ENCODE assay signal across 1 cellular context in genomic region chr16:636206-637080, GRCh38.
TF ChIP-seq lines count a peak whose summit lies in the region.

METTL26 (minus strand) TSS chr16:636305; CDS start chr16:636290, 15 bp downstream.

TF ChIP-seq in K562, 482 proteins besides CTCF, POLR2A, EP300 and RAD21 (continued from another document and continues in another):
- TF ChIP-seq BRCA1 (IDR thresholded peaks at IDR 0.05): no peak
- no peak for TF ChIP-seq BRCA1 (CRISPR knock-in tag; IDR thresholded peaks at IDR 0.05)
- TF ChIP-seq NR4A1 (CRISPR knock-in tag; IDR thresholded peaks at IDR 0.05): no peak
- 0 out of 2 replicates have a peak, but pooled peaks have one; percentile 34 for TF ChIP-seq NR4A1 (tag; IDR thresholded peaks at IDR 0.05)
- peak; percentile 85 for TF ChIP-seq CHD2 (IDR thresholded peaks at IDR 0.05; ENCODE audit: low read depth, low read length)
- peak; percentile 82 for TF ChIP-seq KDM5B (IDR thresholded peaks at IDR 0.05; ENCODE audit: insufficient replicate concordance, low read depth, low read length)
- no peak for TF ChIP-seq ZNF408 (CRISPR knock-in tag; IDR thresholded peaks at IDR 0.05; ENCODE audit: low read depth)
- TF ChIP-seq ZNF561 (CRISPR knock-in tag; conservative IDR thresholded peaks at IDR 0.05): no peak
- TF ChIP-seq RBM14 (IDR thresholded peaks at IDR 0.05; ENCODE audit: borderline replicate concordance, insufficient read depth, low read depth, low read length): no peak
- TF ChIP-seq, protein P1, sequence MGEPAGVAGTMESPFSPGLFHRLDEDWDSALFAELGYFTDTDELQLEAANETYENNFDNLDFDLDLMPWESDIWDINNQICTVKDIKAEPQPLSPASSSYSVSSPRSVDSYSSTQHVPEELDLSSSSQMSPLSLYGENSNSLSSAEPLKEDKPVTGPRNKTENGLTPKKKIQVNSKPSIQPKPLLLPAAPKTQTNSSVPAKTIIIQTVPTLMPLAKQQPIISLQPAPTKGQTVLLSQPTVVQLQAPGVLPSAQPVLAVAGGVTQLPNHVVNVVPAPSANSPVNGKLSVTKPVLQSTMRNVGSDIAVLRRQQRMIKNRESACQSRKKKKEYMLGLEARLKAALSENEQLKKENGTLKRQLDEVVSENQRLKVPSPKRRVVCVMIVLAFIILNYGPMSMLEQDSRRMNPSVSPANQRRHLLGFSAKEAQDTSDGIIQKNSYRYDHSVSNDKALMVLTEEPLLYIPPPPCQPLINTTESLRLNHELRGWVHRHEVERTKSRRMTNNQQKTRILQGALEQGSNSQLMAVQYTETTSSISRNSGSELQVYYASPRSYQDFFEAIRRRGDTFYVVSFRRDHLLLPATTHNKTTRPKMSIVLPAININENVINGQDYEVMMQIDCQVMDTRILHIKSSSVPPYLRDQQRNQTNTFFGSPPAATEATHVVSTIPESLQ (CRISPR knock-in tag; IDR thresholded peaks at IDR 0.05): peak; percentile 85; the same call in 1 of the 2 replicates
- TF ChIP-seq CBX8 (IDR thresholded peaks at IDR 0.05; ENCODE audit: borderline replicate concordance, extremely low read depth, low read depth, low read length, poor library complexity, severe bottlenecking): no peak
- TF ChIP-seq POLR3A (IDR thresholded peaks at IDR 0.05; ENCODE audit: borderline replicate concordance, extremely low read depth, insufficient read depth, insufficient read length): peak; percentile 95
- TF ChIP-seq KAT7 (CRISPR knock-in tag; IDR thresholded peaks at IDR 0.05; ENCODE audit: borderline replicate concordance): peak; percentile 67
- TF ChIP-seq ZNF699 (CRISPR knock-in tag; IDR thresholded peaks at IDR 0.05; ENCODE audit: insufficient replicate concordance): no peak
- TF ChIP-seq ZNF12 (CRISPR knock-in tag; IDR thresholded peaks at IDR 0.05): no peak; the same call in 1 of the 2 replicates
- TF ChIP-seq HNRNPK (IDR thresholded peaks at IDR 0.05; ENCODE audit: low read depth, low read length, poor library complexity, severe bottlenecking): no peak
- TF ChIP-seq GTF2B (IDR thresholded peaks at IDR 0.05; ENCODE audit: extremely low read depth, insufficient read length): no peak
- TF ChIP-seq, protein P2, sequence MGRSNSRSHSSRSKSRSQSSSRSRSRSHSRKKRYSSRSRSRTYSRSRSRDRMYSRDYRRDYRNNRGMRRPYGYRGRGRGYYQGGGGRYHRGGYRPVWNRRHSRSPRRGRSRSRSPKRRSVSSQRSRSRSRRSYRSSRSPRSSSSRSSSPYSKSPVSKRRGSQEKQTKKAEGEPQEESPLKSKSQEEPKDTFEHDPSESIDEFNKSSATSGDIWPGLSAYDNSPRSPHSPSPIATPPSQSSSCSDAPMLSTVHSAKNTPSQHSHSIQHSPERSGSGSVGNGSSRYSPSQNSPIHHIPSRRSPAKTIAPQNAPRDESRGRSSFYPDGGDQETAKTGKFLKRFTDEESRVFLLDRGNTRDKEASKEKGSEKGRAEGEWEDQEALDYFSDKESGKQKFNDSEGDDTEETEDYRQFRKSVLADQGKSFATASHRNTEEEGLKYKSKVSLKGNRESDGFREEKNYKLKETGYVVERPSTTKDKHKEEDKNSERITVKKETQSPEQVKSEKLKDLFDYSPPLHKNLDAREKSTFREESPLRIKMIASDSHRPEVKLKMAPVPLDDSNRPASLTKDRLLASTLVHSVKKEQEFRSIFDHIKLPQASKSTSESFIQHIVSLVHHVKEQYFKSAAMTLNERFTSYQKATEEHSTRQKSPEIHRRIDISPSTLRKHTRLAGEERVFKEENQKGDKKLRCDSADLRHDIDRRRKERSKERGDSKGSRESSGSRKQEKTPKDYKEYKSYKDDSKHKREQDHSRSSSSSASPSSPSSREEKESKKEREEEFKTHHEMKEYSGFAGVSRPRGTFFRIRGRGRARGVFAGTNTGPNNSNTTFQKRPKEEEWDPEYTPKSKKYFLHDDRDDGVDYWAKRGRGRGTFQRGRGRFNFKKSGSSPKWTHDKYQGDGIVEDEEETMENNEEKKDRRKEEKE (IDR thresholded peaks at IDR 0.05; ENCODE audit: borderline replicate concordance in 1 of 2, control insufficient read depth in 1 of 2, low read depth in 2 of 2, low read length in 1 of 2): 0 out of 4 replicates have a peak, but pooled peaks of 1 of the 2 experiments have one; percentile 69
- TF ChIP-seq, protein P3, sequence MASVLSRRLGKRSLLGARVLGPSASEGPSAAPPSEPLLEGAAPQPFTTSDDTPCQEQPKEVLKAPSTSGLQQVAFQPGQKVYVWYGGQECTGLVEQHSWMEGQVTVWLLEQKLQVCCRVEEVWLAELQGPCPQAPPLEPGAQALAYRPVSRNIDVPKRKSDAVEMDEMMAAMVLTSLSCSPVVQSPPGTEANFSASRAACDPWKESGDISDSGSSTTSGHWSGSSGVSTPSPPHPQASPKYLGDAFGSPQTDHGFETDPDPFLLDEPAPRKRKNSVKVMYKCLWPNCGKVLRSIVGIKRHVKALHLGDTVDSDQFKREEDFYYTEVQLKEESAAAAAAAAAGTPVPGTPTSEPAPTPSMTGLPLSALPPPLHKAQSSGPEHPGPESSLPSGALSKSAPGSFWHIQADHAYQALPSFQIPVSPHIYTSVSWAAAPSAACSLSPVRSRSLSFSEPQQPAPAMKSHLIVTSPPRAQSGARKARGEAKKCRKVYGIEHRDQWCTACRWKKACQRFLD (CRISPR knock-in tag; IDR thresholded peaks at IDR 0.05): no peak; the same call in 1 of the 2 replicates
- TF ChIP-seq CEBPG (CRISPR knock-in tag; IDR thresholded peaks at IDR 0.05): no peak; the same call in 1 of the 2 replicates
- no peak for TF ChIP-seq CEBPG (tag; conservative IDR thresholded peaks at IDR 0.05 in 1 of 2, IDR thresholded peaks at IDR 0.05 in 1 of 2)
- no peak for TF ChIP-seq GATA2 (CRISPR knock-in tag; IDR thresholded peaks at IDR 0.05)
- no peak for TF ChIP-seq SMARCC2 (IDR thresholded peaks at IDR 0.05; ENCODE audit: low read depth)
- TF ChIP-seq, protein P4, sequence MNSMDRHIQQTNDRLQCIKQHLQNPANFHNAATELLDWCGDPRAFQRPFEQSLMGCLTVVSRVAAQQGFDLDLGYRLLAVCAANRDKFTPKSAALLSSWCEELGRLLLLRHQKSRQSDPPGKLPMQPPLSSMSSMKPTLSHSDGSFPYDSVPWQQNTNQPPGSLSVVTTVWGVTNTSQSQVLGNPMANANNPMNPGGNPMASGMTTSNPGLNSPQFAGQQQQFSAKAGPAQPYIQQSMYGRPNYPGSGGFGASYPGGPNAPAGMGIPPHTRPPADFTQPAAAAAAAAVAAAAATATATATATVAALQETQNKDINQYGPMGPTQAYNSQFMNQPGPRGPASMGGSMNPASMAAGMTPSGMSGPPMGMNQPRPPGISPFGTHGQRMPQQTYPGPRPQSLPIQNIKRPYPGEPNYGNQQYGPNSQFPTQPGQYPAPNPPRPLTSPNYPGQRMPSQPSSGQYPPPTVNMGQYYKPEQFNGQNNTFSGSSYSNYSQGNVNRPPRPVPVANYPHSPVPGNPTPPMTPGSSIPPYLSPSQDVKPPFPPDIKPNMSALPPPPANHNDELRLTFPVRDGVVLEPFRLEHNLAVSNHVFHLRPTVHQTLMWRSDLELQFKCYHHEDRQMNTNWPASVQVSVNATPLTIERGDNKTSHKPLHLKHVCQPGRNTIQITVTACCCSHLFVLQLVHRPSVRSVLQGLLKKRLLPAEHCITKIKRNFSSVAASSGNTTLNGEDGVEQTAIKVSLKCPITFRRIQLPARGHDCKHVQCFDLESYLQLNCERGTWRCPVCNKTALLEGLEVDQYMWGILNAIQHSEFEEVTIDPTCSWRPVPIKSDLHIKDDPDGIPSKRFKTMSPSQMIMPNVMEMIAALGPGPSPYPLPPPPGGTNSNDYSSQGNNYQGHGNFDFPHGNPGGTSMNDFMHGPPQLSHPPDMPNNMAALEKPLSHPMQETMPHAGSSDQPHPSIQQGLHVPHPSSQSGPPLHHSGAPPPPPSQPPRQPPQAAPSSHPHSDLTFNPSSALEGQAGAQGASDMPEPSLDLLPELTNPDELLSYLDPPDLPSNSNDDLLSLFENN (IDR thresholded peaks at IDR 0.05; ENCODE audit: low read depth in 2 of 2, low read length in 2 of 2): no peak
- TF ChIP-seq, protein P5, sequence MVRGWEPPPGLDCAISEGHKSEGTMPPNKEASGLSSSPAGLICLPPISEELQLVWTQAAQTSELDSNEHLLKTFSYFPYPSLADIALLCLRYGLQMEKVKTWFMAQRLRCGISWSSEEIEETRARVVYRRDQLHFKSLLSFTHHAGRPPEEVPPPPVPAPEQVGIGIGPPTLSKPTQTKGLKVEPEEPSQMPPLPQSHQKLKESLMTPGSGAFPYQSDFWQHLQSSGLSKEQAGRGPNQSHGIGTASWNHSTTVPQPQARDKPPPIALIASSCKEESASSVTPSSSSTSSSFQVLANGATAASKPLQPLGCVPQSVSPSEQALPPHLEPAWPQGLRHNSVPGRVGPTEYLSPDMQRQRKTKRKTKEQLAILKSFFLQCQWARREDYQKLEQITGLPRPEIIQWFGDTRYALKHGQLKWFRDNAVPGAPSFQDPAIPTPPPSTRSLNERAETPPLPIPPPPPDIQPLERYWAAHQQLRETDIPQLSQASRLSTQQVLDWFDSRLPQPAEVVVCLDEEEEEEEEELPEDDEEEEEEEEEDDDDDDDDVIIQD (CRISPR knock-in tag; IDR thresholded peaks at IDR 0.05): no peak
- peak; percentile 99 for TF ChIP-seq BRD9 (IDR thresholded peaks at IDR 0.05; ENCODE audit: low read depth, partially characterized antibody)
- peak; percentile 82 for TF ChIP-seq FOXM1 (IDR thresholded peaks at IDR 0.05; ENCODE audit: low read depth)
- TF ChIP-seq FOXM1 (CRISPR knock-in tag; IDR thresholded peaks at IDR 0.05; ENCODE audit: low read depth): no peak
- peak; percentile 74; the same call in 1 of the 2 replicates for TF ChIP-seq RFX5 (IDR thresholded peaks at IDR 0.05; ENCODE audit: low read depth, low read length)
- no peak for TF ChIP-seq HIVEP1 (CRISPR knock-in tag; IDR thresholded peaks at IDR 0.05)
- TF ChIP-seq U2AF1 (optimal IDR thresholded peaks at IDR 0.05; ENCODE audit: low read depth, low read length): peak; percentile 73
- TF ChIP-seq SMC3 (conservative IDR thresholded peaks at IDR 0.05; ENCODE audit: insufficient read depth, low read depth, low read length): 0 out of 2 replicates have a peak, but pooled peaks have one; percentile 7
- TF ChIP-seq ARNT (IDR thresholded peaks at IDR 0.05): peak in 1 of 2 experiments; percentile 66; a peak in 1 of 4 replicates
- TF ChIP-seq CBFA2T3 (IDR thresholded peaks at IDR 0.05): no peak
- no peak for TF ChIP-seq SRSF7 (optimal IDR thresholded peaks at IDR 0.05; ENCODE audit: low read depth, low read length)
- peak; percentile 51 for TF ChIP-seq POLR2B (IDR thresholded peaks at IDR 0.05; ENCODE audit: low read depth, partially characterized antibody)
- peak; percentile 54 for TF ChIP-seq JUND (IDR thresholded peaks at IDR 0.05; ENCODE audit: borderline replicate concordance, low read depth, low read length)
- no peak; the same call in 2 of the 3 replicates for TF ChIP-seq JUND (tag; IDR thresholded peaks at IDR 0.05; ENCODE audit: borderline replicate concordance, low read depth, low read length)
- TF ChIP-seq FOXK2 (conservative IDR thresholded peaks at IDR 0.05 in 1 of 2, IDR thresholded peaks at IDR 0.05 in 1 of 2; ENCODE audit: low read depth in 2 of 2): peak; percentile 44 to 51; a peak in 1 of 4 replicates
- peak; percentile 86 for TF ChIP-seq KLF13 (tag; IDR thresholded peaks at IDR 0.05; ENCODE audit: borderline replicate concordance, low read depth)
- no peak for TF ChIP-seq ESRRB (CRISPR knock-in tag; IDR thresholded peaks at IDR 0.05; ENCODE audit: borderline replicate concordance)
- TF ChIP-seq MTA1 (IDR thresholded peaks at IDR 0.05; ENCODE audit: borderline replicate concordance): peak; percentile 71
- peak; percentile 63; the same call in 1 of the 2 replicates for TF ChIP-seq PHF8 (IDR thresholded peaks at IDR 0.05; ENCODE audit: borderline replicate concordance, low read length)
- TF ChIP-seq HNRNPLL (IDR thresholded peaks at IDR 0.05; ENCODE audit: low read depth, low read length, poor library complexity, severe bottlenecking): peak; percentile 72
- TF ChIP-seq ZNF695 (CRISPR knock-in tag; IDR thresholded peaks at IDR 0.05): no peak
- peak; percentile 74 for TF ChIP-seq TEAD4 (IDR thresholded peaks at IDR 0.05; ENCODE audit: low read length)
- TF ChIP-seq TEAD4 (CRISPR knock-in tag; IDR thresholded peaks at IDR 0.05; ENCODE audit: borderline replicate concordance): no peak
- TF ChIP-seq SUPT5H (IDR thresholded peaks at IDR 0.05): peak; percentile 68
- no peak for TF ChIP-seq HMG20B (CRISPR knock-in tag; IDR thresholded peaks at IDR 0.05)
- peak; percentile 86; the same call in 1 of the 2 replicates for TF ChIP-seq CGGBP1 (CRISPR knock-in tag; IDR thresholded peaks at IDR 0.05)
- TF ChIP-seq MXI1 (IDR thresholded peaks at IDR 0.05; ENCODE audit: low read depth, low read length): peak; percentile 84; the same call in 1 of the 2 replicates
- peak; percentile 58 for TF ChIP-seq SMAD1 (IDR thresholded peaks at IDR 0.05; ENCODE audit: low read depth, low read length, partially characterized antibody)
- peak; percentile 92 for TF ChIP-seq ZBTB1 (CRISPR knock-in tag; IDR thresholded peaks at IDR 0.05; ENCODE audit: borderline replicate concordance, low read depth)
- TF ChIP-seq MAFK (IDR thresholded peaks at IDR 0.05; ENCODE audit: low read length): peak; percentile 28; the same call in 1 of the 2 replicates
- TF ChIP-seq MAX (CRISPR knock-in tag; IDR thresholded peaks at IDR 0.05): peak; percentile 96
- TF ChIP-seq ZFPM2 (CRISPR knock-in tag; IDR thresholded peaks at IDR 0.05): no peak
